ENCODE assay signal across 6 cellular contexts in the genomic region with DNA sequence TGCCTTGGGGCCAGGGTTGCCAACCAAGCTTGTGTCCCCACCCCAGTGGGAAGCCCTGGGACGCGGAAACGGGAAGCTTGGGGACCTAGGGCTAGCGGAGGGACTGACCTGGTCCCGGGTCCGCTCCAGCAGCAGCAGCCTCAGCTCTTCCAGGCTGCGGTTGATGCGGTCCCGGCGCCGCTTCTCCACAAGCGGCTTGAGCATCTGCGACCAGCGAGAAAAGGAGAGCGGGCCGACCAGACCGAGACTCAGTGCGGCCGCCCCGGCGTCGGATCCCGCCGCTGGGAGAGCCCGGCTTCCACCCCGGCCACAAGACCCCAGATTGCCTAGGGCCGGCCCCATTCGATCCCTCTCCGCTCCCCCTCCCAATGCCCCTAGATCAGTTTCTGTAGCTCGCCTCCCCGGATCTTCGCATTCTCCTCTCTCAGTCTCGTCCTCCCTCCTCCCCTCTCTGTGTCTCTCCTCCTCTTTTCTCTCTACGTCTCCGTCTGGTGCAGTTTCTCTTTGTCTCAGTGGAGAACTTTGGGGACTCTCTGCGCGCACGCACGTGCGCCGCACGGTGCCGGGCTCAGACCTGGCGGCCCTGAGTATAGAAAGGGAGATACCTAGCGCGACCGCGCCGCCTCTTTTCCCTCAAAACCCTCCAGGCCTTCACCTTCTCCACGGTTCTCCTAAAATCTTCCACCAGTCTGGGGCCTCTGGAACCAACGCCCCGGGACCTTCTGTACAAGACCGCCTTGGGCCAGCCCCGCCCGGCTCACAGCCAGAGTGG. TPM values are rescaled to one million over a fixed set of nuclear protein-coding genes. Genes with fewer than 3 reads are reported as not detected.
A peak's percentile ranks its signal among the peaks of the same experiment; 100 is the strongest.
DNase-seq lines count a peak whose midpoint lies in the region; ATAC-seq and TF ChIP-seq lines count a peak whose summit lies in the region.

No MANE protein-coding gene starts in this region.

- DNase-seq in Caco-2 (no peak), RWPE2 (ENCODE audit: low spot score) (no peak), fibroblast of lung (ENCODE audit: low read depth in 2 of 2) (peak; percentile 39 to 47), DMS153 treated with DMSO at 0.1 percent for 48 hours (lab: John Stamatoyannopoulos, UW; ENCODE audit: unreplicated experiment) (no peak)
- peak; percentile 37 for DNase-seq in stimulated activated naive B cell treated with anti-CD40 and anti-IgM and Interleukin-4, amounts not matched to agents 10 μg/mL and 1 μg/mL and 100 μg/mL, for 72 hours

- no peaks in the 10 kb centered on the region for H3K9me3 Mint-ChIP-seq in Caco-2 (ENCODE audit: unreplicated experiment)
- no peaks in the 10 kb centered on the region for H3K9me3 Mint-ChIP-seq in stimulated activated naive B cell treated with anti-CD40 and anti-IgM and Interleukin-4, amounts not matched to agents 10 μg/mL and 1 μg/mL and 100 μg/mL, for 72 hours

- H3K9ac ChIP-seq in fibroblast of lung (ENCODE audit: insufficient read depth, low read length) = peak overlapping the region; percentile 28

- ATAC-seq in RWPE2 (ENCODE audit: low read depth) (no peak), HG02970 (IDR thresholded peaks at IDR 0.05; ENCODE audit: low FRiP score, unreplicated experiment) (no peak)
- no peak for ATAC-seq in stimulated activated naive B cell treated with anti-CD40 and anti-IgM and Interleukin-4, amounts not matched to agents 10 μg/mL and 1 μg/mL and 100 μg/mL, for 72 hours (replicated peaks)

- peak overlapping the region; percentile 57 for H3K27ac ChIP-seq in RWPE2 (ENCODE audit: poor library complexity, severe bottlenecking)
- peak overlapping the region; percentile 42 for H3K27ac ChIP-seq in fibroblast of lung (ENCODE audit: insufficient read depth, low read length)

- H3K4me3 ChIP-seq in Caco-2 (ENCODE audit: low read depth, low read length) (peak overlapping the region; percentile 37), RWPE2 (ENCODE audit: severe bottlenecking) (peak overlapping the region; percentile 46), fibroblast of lung (replicated peaks in 1 of 4; ENCODE audit: control extremely low read depth in 1 of 4, insufficient read depth in 1 of 4, low read depth in 3 of 4, low read length in 4 of 4) (peak overlapping the region; percentile 62 to 90 (median 64))

- H3K27me3 ChIP-seq in Caco-2 (replicated peaks; ENCODE audit: control insufficient read depth, insufficient read depth, low read length) = no peaks in the 10 kb centered on the region; the same call in 1 of the 2 replicates
- no peaks in the 10 kb centered on the region for H3K27me3 ChIP-seq in RWPE2 (ENCODE audit: insufficient read depth, poor library complexity, severe bottlenecking)
- no peaks in the 10 kb centered on the region for H3K27me3 ChIP-seq in fibroblast of lung (ENCODE audit: control insufficient read depth, insufficient read depth, low read length)

- H3K27ac Mint-ChIP-seq in Caco-2 (ENCODE audit: unreplicated experiment) = no peak overlapping the region
- peak overlapping the region; percentile 88 for H3K27ac Mint-ChIP-seq in stimulated activated naive B cell treated with anti-CD40 and anti-IgM and Interleukin-4, amounts not matched to agents 10 μg/mL and 1 μg/mL and 100 μg/mL, for 72 hours

- H3K9me3 ChIP-seq in Caco-2 (no peaks in the 10 kb centered on the region), RWPE2 (ENCODE audit: severe bottlenecking) (no peaks in the 10 kb centered on the region), fibroblast of lung (ENCODE audit: control insufficient read depth, insufficient read depth, low read depth, low read length) (no peaks in the 10 kb centered on the region)

- intact Hi-C loops in Caco-2 (cut with micrococcal nuclease; ENCODE audit: unreplicated experiment) = no loop called here

- H3K4me3 Mint-ChIP-seq in Caco-2 (ENCODE audit: unreplicated experiment) = peak overlapping the region; percentile 87
- peak overlapping the region; percentile 87 to 89 for H3K4me3 Mint-ChIP-seq in stimulated activated naive B cell treated with anti-CD40 and anti-IgM and Interleukin-4, amounts not matched to agents 10 μg/mL and 1 μg/mL and 100 μg/mL, for 72 hours

- peak overlapping the region; percentile 73 for H2AFZ ChIP-seq in fibroblast of lung (ENCODE audit: low read length)

- H4K20me1 ChIP-seq in fibroblast of lung (ENCODE audit: control insufficient read depth, extremely low read depth, insufficient read depth, low read length) = no peaks in the 10 kb centered on the region

- H3K27me3 Mint-ChIP-seq in Caco-2 (ENCODE audit: insufficient read depth, unreplicated experiment) = peaks cover 2% of the 10 kb centered on the region
- peaks cover 48 to 68% of the 10 kb centered on the region in 2 donors for H3K27me3 Mint-ChIP-seq in stimulated activated naive B cell treated with anti-CD40 and anti-IgM and Interleukin-4, amounts not matched to agents 10 μg/mL and 1 μg/mL and 100 μg/mL, for 72 hours

- H3K36me3 ChIP-seq in Caco-2 (ENCODE audit: control insufficient read depth, insufficient read depth, low read length) (no peaks in the 10 kb centered on the region), RWPE2 (ENCODE audit: low read depth) (no peaks in the 10 kb centered on the region), fibroblast of lung (ENCODE audit: control insufficient read depth, insufficient read depth, low read length) (no peaks in the 10 kb centered on the region)

- H3K4me1 ChIP-seq in Caco-2 (no peaks in the 10 kb centered on the region; the same call in 1 of the 2 replicates), RWPE2 (ENCODE audit: insufficient read depth, poor library complexity, severe bottlenecking) (peaks cover 5% of the 10 kb centered on the region), fibroblast of lung (ENCODE audit: control insufficient read depth, extremely low read depth, insufficient read depth, low read length) (peaks cover 10% of the 10 kb centered on the region)

- no peaks in the 10 kb centered on the region for H3K79me2 ChIP-seq in fibroblast of lung (ENCODE audit: control insufficient read depth, insufficient read depth, low read length)

- peaks cover 44% of the 10 kb centered on the region for H3K4me1 Mint-ChIP-seq in Caco-2 (ENCODE audit: low read depth, unreplicated experiment)
- H3K4me1 Mint-ChIP-seq in stimulated activated naive B cell treated with anti-CD40 and anti-IgM and Interleukin-4, amounts not matched to agents 10 μg/mL and 1 μg/mL and 100 μg/mL, for 72 hours = peaks cover 66 to 83% of the 10 kb centered on the region in 2 donors

- BruUV-seq in Caco-2 (replicated peaks; lab: Mats Ljungman, UMichigan) = no TSS peak

- TF ChIP-seq CTCF in Caco-2 (IDR thresholded peaks at IDR 0.05; ENCODE audit: insufficient read depth in 1 of 2, low read depth in 1 of 2, low read length in 1 of 2, severe bottlenecking in 1 of 2, unreplicated experiment in 1 of 2) (no peak), RWPE2 (IDR thresholded peaks at IDR 0.05; ENCODE audit: poor library complexity, severe bottlenecking) (no peak), fibroblast of lung (conservative IDR thresholded peaks at IDR 0.05 in 1 of 2, IDR thresholded peaks at IDR 0.05 in 1 of 2; ENCODE audit: low read depth in 1 of 2, low read length in 2 of 2) (no peak)

- POLR2A ChIA-PET in Caco-2 (lab: Charles Lee) = no interaction called here

- CTCF ChIA-PET in Caco-2 (lab: Charles Lee) = interaction anchor here (0.7 kb wide), 1 partner anchor 100 kb away, joined by 3 read pairs; no protein-coding TSS in a partner anchor

- H3K4me2 ChIP-seq in fibroblast of lung (ENCODE audit: extremely low read depth, insufficient read depth, low read length) = peak overlapping the region; percentile 89

- H3K36me3 Mint-ChIP-seq in Caco-2 (ENCODE audit: insufficient read depth, unreplicated experiment) = peaks cover 63% of the 10 kb centered on the region
- H3K36me3 Mint-ChIP-seq in stimulated activated naive B cell treated with anti-CD40 and anti-IgM and Interleukin-4, amounts not matched to agents 10 μg/mL and 1 μg/mL and 100 μg/mL, for 72 hours = peaks cover 12 to 27% of the 10 kb centered on the region in 2 donors

RNA-seq across cellular contexts. Expression of gene HES7, which starts 0.8 kb away (rescaled TPM):
- total RNA-seq in Caco-2 (2022) (not detected in 2 replicates), fibroblast of lung (under 0.01 TPM in 1 of 2 replicates, not detected in the other)
- not detected in 2 replicates for polyA plus RNA-seq in fibroblast of lung
- polyA plus RNA-seq in fibroblast of lung (2012) = not detected in 2 replicates
- not detected in 2 replicates for polyA minus RNA-seq in fibroblast of lung (ENCODE audit: low replicate concordance)

RNA-seq across cellular contexts. Expression of gene ALOXE3, which starts 4.8 kb away (rescaled TPM):
- total RNA-seq in Caco-2 (2022) (not detected in 2 replicates), fibroblast of lung (not detected in 2 replicates)
- polyA plus RNA-seq in fibroblast of lung = 0.01 and 0.03 TPM in 2 replicates
- not detected in 2 replicates for polyA plus RNA-seq in fibroblast of lung (2012)
- polyA minus RNA-seq in fibroblast of lung (ENCODE audit: low replicate concordance) = not detected in 2 replicates

RNA-seq across cellular contexts. Expression of gene PER1, which starts 29.1 kb away (rescaled TPM):
- total RNA-seq in Caco-2 (2022) = 10.6 and 10.8 TPM in 2 replicates
- 3.1 and 6.9 TPM in 2 replicates for total RNA-seq in fibroblast of lung
- 2.5 and 4.1 TPM in 2 replicates for polyA plus RNA-seq in fibroblast of lung
- polyA plus RNA-seq in fibroblast of lung (2012) = 4.9 and 6.7 TPM in 2 replicates
- polyA minus RNA-seq in fibroblast of lung (ENCODE audit: low replicate concordance) = 50.9 and 72.7 TPM in 2 replicates

RNA-seq across cellular contexts. Expression of gene ALOX12B, which starts 35.6 kb away (rescaled TPM):
- 0.34 and 0.39 TPM in 2 replicates for total RNA-seq in Caco-2 (2022)
- not detected in 2 replicates for total RNA-seq in fibroblast of lung
- polyA plus RNA-seq in fibroblast of lung = not detected in 2 replicates
- polyA plus RNA-seq in fibroblast of lung (2012) = not detected in 2 replicates
- polyA minus RNA-seq in fibroblast of lung (ENCODE audit: low replicate concordance) = not detected in 2 replicates

RNA-seq across cellular contexts. Expression of gene VAMP2, which starts 39.6 kb away (rescaled TPM):
- 10.5 and 12.2 TPM in 2 replicates for total RNA-seq in Caco-2 (2022)
- total RNA-seq in fibroblast of lung = 3.6 and 8.1 TPM in 2 replicates
- polyA plus RNA-seq in fibroblast of lung = 12.2 and 14.2 TPM in 2 replicates
- polyA plus RNA-seq in fibroblast of lung (2012) = 25.6 and 29.3 TPM in 2 replicates
- 24.1 and 29.9 TPM in 2 replicates for polyA minus RNA-seq in fibroblast of lung (ENCODE audit: low replicate concordance)

Comparison
In these comparisons a context has a peak if more than half of its experiments do, and no peak if none do; other contexts are left out.
1. DNase-seq: peak in fibroblast of lung (2 of 2) and stimulated activated naive B cell treated with anti-CD40 and anti-IgM and Interleukin-4, amounts not matched to agents 10 μg/mL and 1 μg/mL and 100 μg/mL, for 72 hours (single experiment); none in Caco-2 (0 of 2), RWPE2 (single experiment) and DMS153 treated with DMSO at 0.1 percent for 48 hours (single experiment).
2. Peak in every context shown above with its lines, with median percentiles within 50 percentile points of each other: H3K4me3 ChIP-seq.